In genomic region chrX:48802089-48802812, GRCh38 we compare ENCODE assay signal across 8 cellular contexts. TPM values are rescaled to one million over a fixed set of nuclear protein-coding genes. Genes with fewer than 3 reads are reported as not detected.
DNase-seq lines count a peak whose midpoint lies in the region; ATAC-seq, FAIRE-seq and TF ChIP-seq lines count a peak whose summit lies in the region.

No MANE protein-coding gene starts in this region.

- no peak for TF ChIP-seq CTCF in brain microvascular endothelial cell (IDR thresholded peaks at IDR 0.05; ENCODE audit: low read depth, low read length, missing control alignments)

- WGBS in small intestine, 3 donors = 1 to 43% (median 8%) methylated on average over 26 to 37 of the region's 37 CpGs

- ATAC-seq in GM18505 (IDR thresholded peaks at IDR 0.05; ENCODE audit: unreplicated experiment) = peak; percentile 35
- peak; percentile 39 for ATAC-seq in HG02938 (IDR thresholded peaks at IDR 0.05; ENCODE audit: unreplicated experiment)

- DNase-seq in 8988T (peak; percentile 60), NCI-H1694 treated with DMSO at 0.1 percent for 48 hours (lab: John Stamatoyannopoulos, UW) (peak; percentile 80), T-helper 2 cell (peak in 4 of 5 experiments; percentile 27 to 78 (median 50)), brain microvascular endothelial cell (peak; percentile 74), iPS-NIHi11 (ENCODE audit: low spot score) (peak; percentile 86), small intestine (peak; percentile 88)

- FAIRE-seq in small intestine (lab: Jason Lieb, UNC) = no peak

- peak overlapping the region; percentile 71 for H3K4me3 ChIP-seq in brain microvascular endothelial cell (ENCODE audit: low read depth, low read length)
- peak overlapping the region; percentile 30 to 43 for H3K4me3 ChIP-seq in small intestine (ENCODE audit: low read depth in 1 of 2, low read length in 2 of 2)

- H3K9me3 ChIP-seq in small intestine (ENCODE audit: control insufficient read depth, low read depth) = no peaks in the 10 kb centered on the region

- H3K27me3 ChIP-seq in brain microvascular endothelial cell (replicated peaks) = no peaks in the 10 kb centered on the region
- H3K27me3 ChIP-seq in small intestine (ENCODE audit: control insufficient read depth in 2 of 2, insufficient read depth in 2 of 2, low read length in 2 of 2) = no peaks in the 10 kb centered on the region

- in situ Hi-C loops in brain microvascular endothelial cell (cut with HindIII; ENCODE audit: low pct_ligation_motif_present, low sequenced_read_pairs) = no loop called here

- no peaks in the 10 kb centered on the region for H3K4me1 ChIP-seq in small intestine (ENCODE audit: control insufficient read depth in 2 of 2, insufficient read depth in 1 of 2, low read depth in 1 of 2, low read length in 1 of 2)

- H3K36me3 ChIP-seq in brain microvascular endothelial cell (replicated peaks) (no peaks in the 10 kb centered on the region), small intestine (ENCODE audit: control insufficient read depth in 2 of 2, insufficient read depth in 2 of 2, low read length in 2 of 2) (peaks cover 0 to 3% of the 10 kb centered on the region in 2 donors)

- peak; percentile 68 for TF ChIP-seq POLR2A in GM18505 (IDR thresholded peaks at IDR 0.05; ENCODE audit: borderline replicate concordance, extremely low read depth, insufficient read depth, insufficient read length)

- peak overlapping the region; percentile 99 for H3K27ac ChIP-seq in brain microvascular endothelial cell
- H3K27ac ChIP-seq in small intestine (ENCODE audit: low read depth in 1 of 2, low read length in 1 of 2) = peak overlapping the region; percentile 83 to 100

RNA-seq across cellular contexts. Expression of gene HDAC6, which starts 0.4 kb away (rescaled TPM):
- 100 to 1,000 TPM in 1 of 3 donors, 10 to 100 TPM in 2; 51.5 to 110 (median 95.7) TPM for polyA plus RNA-seq in small intestine

RNA-seq across cellular contexts. Expression of gene GATA1, which starts 15.9 kb away (rescaled TPM):
- under 1 TPM in 1 of 3 donors, not detected in 2; 0.09 TPM for polyA plus RNA-seq in small intestine

RNA-seq across cellular contexts. Expression of gene ERAS, which starts 24.1 kb away (rescaled TPM):
- under 1 TPM in 1 of 3 donors, not detected in 2; 0.07 TPM for polyA plus RNA-seq in small intestine

RNA-seq across cellular contexts. Expression of gene PCSK1N, which starts 33.2 kb away (rescaled TPM):
- polyA plus RNA-seq in small intestine = 10 to 100 TPM in 1 of 3 donors, 1 to 10 TPM in 1, under 1 TPM in 1; 0.67 to 18.9 (median 8.1) TPM

RNA-seq across cellular contexts. Expression of gene GLOD5, which starts 40.7 kb away (rescaled TPM):
- polyA plus RNA-seq in small intestine = 10 to 100 TPM; 12.9 to 56.1 (median 31.3) TPM

Comparison
In these comparisons a context has a peak if more than half of its experiments do, and no peak if none do; other contexts are left out.
1. Peak in every context shown above with its lines: DNase-seq, ATAC-seq, H3K4me3 ChIP-seq and H3K27ac ChIP-seq.